Comparison of ENCODE assay signal across 7 cellular contexts in genomic region chr2:238321467-238321866, GRCh38. TPM values are rescaled to one million over a fixed set of nuclear protein-coding genes. Genes with fewer than 3 reads are reported as not detected.
A peak's percentile ranks its signal among the peaks of the same experiment; 100 is the strongest.
DNase-seq lines count a peak whose midpoint lies in the region; ATAC-seq and TF ChIP-seq lines count a peak whose summit lies in the region.

No MANE protein-coding gene starts in this region.

- peak overlapping the region; percentile 92 for H3K4me2 ChIP-seq in HCT116 (ENCODE audit: low read length)

- H3K4me1 Mint-ChIP-seq in glutamatergic neuron (ENCODE audit: low read depth, unreplicated experiment) = peaks cover 7% of the 10 kb centered on the region

- RAD21 ChIA-PET in HCT116 (lab: Charles Lee; ENCODE audit: low non-redundant PET in 1 of 2, low total read pairs in 2 of 2, uncharacterized antibody in 2 of 2, unreplicated experiment in 2 of 2) = no interaction called here

- POLR2A ChIA-PET in HCT116 (lab: Charles Lee) = no interaction called here

- no peaks in the 10 kb centered on the region for H3K9me2 ChIP-seq in HCT116 (ENCODE audit: insufficient read depth)

- no peak for TF ChIP-seq POLR2A in HCT116 (IDR thresholded peaks at IDR 0.05; ENCODE audit: borderline replicate concordance, extremely low read depth, insufficient read depth, insufficient read length)

- H3K9me3 Mint-ChIP-seq in glutamatergic neuron (ENCODE audit: unreplicated experiment) = peaks cover 1% of the 10 kb centered on the region

- ATAC-seq in HCT116 = no peak
- no peak for ATAC-seq in GM19397 (IDR thresholded peaks at IDR 0.05; ENCODE audit: unreplicated experiment)

- peak overlapping the region; percentile 87 for H3K4me3 Mint-ChIP-seq in glutamatergic neuron (ENCODE audit: unreplicated experiment)

- TF ChIP-seq RAD21 in HCT116 (IDR thresholded peaks at IDR 0.05; ENCODE audit: low read depth) = no peak

- H3K9me3 ChIP-seq in HCT116 (ENCODE audit: control insufficient read depth in 1 of 2, insufficient read depth in 1 of 2, low read depth in 1 of 2, low read length in 2 of 2) = 0 out of 4 replicates have a peak, but pooled peaks cover 0 to 3% of the 10 kb centered on the region in 2 experiments

- H3K9ac ChIP-seq in HCT116 (ENCODE audit: low read length) = peak overlapping the region; percentile 69

- H3K27ac Mint-ChIP-seq in glutamatergic neuron (ENCODE audit: unreplicated experiment) = no peak overlapping the region

- no peak overlapping the region for H2AFZ ChIP-seq in HCT116 (ENCODE audit: low read depth, low read length, poor library complexity, severe bottlenecking)

- DNase-seq in HCT116 (ENCODE audit: low read depth, low spot score) (no peak), glutamatergic neuron (no peak), NCI-H774 (lab: John Stamatoyannopoulos, UW) (no peak), occipital lobe (lab: John Stamatoyannopoulos, UW) (no peak)

- H3K4me1 ChIP-seq in HCT116 (ENCODE audit: control insufficient read depth in 1 of 2, insufficient read depth in 2 of 2, low read length in 2 of 2) = peaks cover 10 to 16% of the 10 kb centered on the region in 2 experiments; a peak in 3 of 4 replicates

- H3K36me3 Mint-ChIP-seq in glutamatergic neuron (ENCODE audit: unreplicated experiment) = no peaks in the 10 kb centered on the region

- no TSS peak for BruUV-seq in HCT116 (replicated peaks; lab: Mats Ljungman, UMichigan)

- no peak overlapping the region for H3K27ac ChIP-seq in HCT116 (ENCODE audit: low read depth, low read length)
- H3K27ac ChIP-seq in skin epidermis = peak overlapping the region in 6 of 21 experiments; percentile 36 to 83 (median 75)

- CTCF ChIA-PET in HCT116 (lab: Charles Lee) = no interaction called here

- no peaks in the 10 kb centered on the region for H3K36me3 ChIP-seq in HCT116 (ENCODE audit: control insufficient read depth in 1 of 2, insufficient read depth in 2 of 2, low read length in 2 of 2)

- no peaks in the 10 kb centered on the region for H4K20me1 ChIP-seq in HCT116 (ENCODE audit: insufficient read depth)

- intact Hi-C loops in HCT116 (cut with micrococcal nuclease) = no loop called here

- H3K79me2 ChIP-seq in HCT116 (ENCODE audit: insufficient read depth, low read length) = peaks cover 19% of the 10 kb centered on the region

- H3K4me3 ChIP-seq in HCT116 (replicated peaks in 1 of 2; ENCODE audit: low read depth in 1 of 2, low read length in 2 of 2) = peak overlapping the region; percentile 50 to 77
- peak overlapping the region; percentile 70 for H3K4me3 ChIP-seq in WI38 (ENCODE audit: low read depth, low read length)
- peak overlapping the region; percentile 66 to 94 (median 92) for H3K4me3 ChIP-seq in skin epidermis

- peaks cover 4% of the 10 kb centered on the region for H3K27me3 Mint-ChIP-seq in glutamatergic neuron (ENCODE audit: unreplicated experiment)

- TF ChIP-seq CTCF in HCT116 (IDR thresholded peaks at IDR 0.05 in 2 of 3, conservative IDR thresholded peaks at IDR 0.05 in 1 of 3; ENCODE audit: borderline replicate concordance in 1 of 3, insufficient read depth in 1 of 3, low read depth in 2 of 3, low read length in 2 of 3) (no peak), WI38 (IDR thresholded peaks at IDR 0.05; ENCODE audit: low read depth, low read length) (no peak), glutamatergic neuron (IDR thresholded peaks at IDR 0.05; ENCODE audit: partially characterized antibody, unreplicated experiment) (no peak)

- H3K27me3 ChIP-seq in HCT116 (ENCODE audit: insufficient read depth, low read length) = no peaks in the 10 kb centered on the region

TF ChIP-seq in HCT116, 20 proteins besides CTCF, POLR2A, EP300 and RAD21:
- TF ChIP-seq JUND (IDR thresholded peaks at IDR 0.05) = no peak
TF ChIP-seq in HCT116: peak in this region for 0.

RNA-seq across cellular contexts. Expression of gene TRAF3IP1, which starts 1.1 kb away (rescaled TPM):
- total RNA-seq in HCT116 (2021; ENCODE audit: unreplicated experiment) (19.4 TPM), glutamatergic neuron (ENCODE audit: unreplicated experiment) (10.3 TPM), occipital lobe (10.5 TPM)
- polyA plus RNA-seq in HCT116 (2012) = 12.8 and 18.0 TPM in 2 replicates

RNA-seq across cellular contexts. Expression of gene PER2, which starts 33.1 kb away (rescaled TPM):
- total RNA-seq in HCT116 (2021; ENCODE audit: unreplicated experiment) = 18.7 TPM
- 10.4 and 11.7 TPM in 2 replicates for polyA plus RNA-seq in HCT116 (2012)
- 3.8 TPM for total RNA-seq in glutamatergic neuron (ENCODE audit: unreplicated experiment)
- total RNA-seq in occipital lobe = 5.5 TPM
